ENCODE assay signal across 7 cellular contexts in the genomic region with DNA sequence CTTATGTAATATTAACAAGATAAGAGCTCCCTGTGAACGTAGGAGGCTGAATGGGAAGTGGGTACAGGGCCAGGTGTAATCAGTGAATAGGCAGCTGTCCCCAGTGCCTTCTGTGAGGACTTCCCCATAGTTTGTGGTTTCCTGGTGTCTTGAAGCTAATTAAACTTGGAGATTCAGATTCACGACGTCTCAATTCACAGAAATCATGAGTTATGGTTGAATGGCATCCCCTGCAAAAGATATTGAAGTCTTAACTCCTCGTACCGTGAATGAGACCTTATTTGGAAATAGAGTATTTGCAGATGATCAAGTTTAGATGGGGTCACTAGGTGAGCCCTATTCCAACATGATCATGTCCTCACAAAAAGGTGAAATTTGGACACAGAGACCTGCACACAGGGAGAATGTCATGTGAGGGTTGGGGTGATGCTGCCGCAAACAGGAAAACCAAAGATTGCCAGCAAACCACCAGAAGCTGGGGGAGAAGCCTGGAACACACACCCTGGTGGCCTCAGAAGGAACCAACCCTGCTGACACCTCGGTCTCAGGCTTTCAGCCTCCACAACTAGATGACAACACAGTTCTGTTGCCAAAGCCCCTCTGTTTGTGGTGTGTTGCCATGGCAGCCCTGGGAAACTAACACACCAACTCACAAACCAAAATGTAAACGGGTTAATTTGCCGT. TPM values are rescaled to one million over a fixed set of nuclear protein-coding genes. Genes with fewer than 3 reads are reported as not detected.
A peak's percentile ranks its signal among the peaks of the same experiment; 100 is the strongest.
DNase-seq lines count a peak whose midpoint lies in the region; ATAC-seq lines count a peak whose summit lies in the region.

No MANE protein-coding gene starts in this region.

- ATAC-seq in GM19023 (IDR thresholded peaks at IDR 0.05; ENCODE audit: unreplicated experiment) (peak; percentile 52), HG03135 (IDR thresholded peaks at IDR 0.05; ENCODE audit: unreplicated experiment) (peak; percentile 74)

- DNase-seq in activated CD4-positive, CD25-positive, alpha-beta regulatory T cell (lab: John Stamatoyannopoulos, UW), result peak in 3 of 4 experiments; percentile 35 to 52 (median 44)
- DNase-seq in dermis blood vessel endothelial cell (peak; percentile 17), NCI-H2227 treated with DMSO at 0.1 percent for 48 hours (lab: John Stamatoyannopoulos, UW) (no peak), NCI-H2171 (lab: John Stamatoyannopoulos, UW) (no peak)
- peak in 2 of 3 experiments; percentile 63 to 64 for DNase-seq in stimulated activated CD4-positive, alpha-beta T cell treated with anti-CD3 and anti-CD28 coated beads, TNF-alpha, amount 100 ng/mL, for 24 hours (ENCODE audit: low read depth in 3 of 3)

RNA-seq across cellular contexts. Expression of a gene that starts 13.2 kb away (rescaled TPM):
- total RNA-seq in dermis blood vessel endothelial cell, result 6.1 TPM in 2 replicates

Comparison
In these comparisons a context has a peak if more than half of its experiments do, and no peak if none do; other contexts are left out.
1. DNase-seq: peak in activated CD4-positive, CD25-positive, alpha-beta regulatory T cell (3 of 4), dermis blood vessel endothelial cell (single experiment) and stimulated activated CD4-positive, alpha-beta T cell treated with anti-CD3 and anti-CD28 coated beads, TNF-alpha, amount 100 ng/mL, for 24 hours (2 of 3); none in NCI-H2227 treated with DMSO at 0.1 percent for 48 hours (single experiment) and NCI-H2171 (single experiment).